ENCODE assay signal across 31 cellular contexts in the genomic region with DNA sequence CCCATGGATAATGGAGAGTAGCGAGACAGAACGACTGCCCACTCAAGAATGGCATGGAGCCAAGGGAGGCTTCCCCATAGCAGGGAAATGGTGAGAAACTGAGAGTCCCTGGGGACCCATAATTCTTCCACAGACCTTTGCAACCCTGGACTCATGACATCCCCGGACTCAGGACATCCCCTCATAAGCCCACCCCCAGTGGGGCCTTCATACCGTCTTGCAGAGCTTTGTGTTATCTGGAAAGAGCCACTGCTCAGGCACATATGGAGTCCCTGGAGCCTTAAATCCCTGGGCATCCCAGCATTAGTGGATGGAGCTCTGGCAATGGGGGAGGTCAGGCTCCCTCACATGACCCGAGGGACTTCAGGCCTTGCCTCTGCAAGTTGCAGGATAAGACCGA.
DNase-seq lines count a peak whose midpoint lies in the region; ATAC-seq and TF ChIP-seq lines count a peak whose summit lies in the region.
"Had no signal": no experiment of that assay in that cellular context is flagged by ENCODE, and none has a peak within 500 bp of the region (broad histone marks: within the 10 kb centered on the region; RNA-seq: fewer than 3 reads in every experiment).

No MANE protein-coding gene starts in this region.

- no peak for TF ChIP-seq CTCF in upper lobe of right lung (IDR thresholded peaks at IDR 0.05)

- H3K27ac Mint-ChIP-seq in naive thymus-derived CD8-positive, alpha-beta T cell, result no peak overlapping the region
- H3K27ac Mint-ChIP-seq: B cell; CD14-positive monocyte; CD4-positive, alpha-beta memory T cell; CD4-positive, alpha-beta T cell; CD4-positive, CD25-positive, alpha-beta regulatory T cell; CD8-positive, alpha-beta memory T cell; CD8-positive, alpha-beta T cell had no signal

- H3K27me3 ChIP-seq in upper lobe of right lung, result no peaks in the 10 kb centered on the region
- H3K27me3 ChIP-seq: BE2C; BLaER1; BLaER1 treated with 17β-estradiol and CSF1 and Interleukin-3, amounts not matched to agents 10 nM and 100 nM had no signal

- H3K36me3 Mint-ChIP-seq in naive thymus-derived CD8-positive, alpha-beta T cell, result peaks cover 0 to 4% (median 0%) of the 10 kb centered on the region in 3 donors
- H3K36me3 Mint-ChIP-seq: CD14-positive monocyte; CD4-positive, alpha-beta memory T cell; CD4-positive, CD25-positive, alpha-beta regulatory T cell; CD8-positive, alpha-beta memory T cell; CD8-positive, alpha-beta T cell had no signal

- H3K4me3 Mint-ChIP-seq in naive thymus-derived CD8-positive, alpha-beta T cell, result no peak overlapping the region
- H3K4me3 Mint-ChIP-seq: B cell; CD14-positive monocyte; CD4-positive, alpha-beta memory T cell; CD4-positive, alpha-beta T cell; CD4-positive, CD25-positive, alpha-beta regulatory T cell; CD8-positive, alpha-beta memory T cell; CD8-positive, alpha-beta T cell had no signal

- POLR2A ChIA-PET in naive thymus-derived CD8-positive, alpha-beta T cell (lab: Charles Lee), result no interaction called here

- no peak overlapping the region for H3K4me3 ChIP-seq in upper lobe of right lung
- H3K4me3 ChIP-seq: A549; BLaER1; BLaER1 treated with 17β-estradiol and CSF1 and Interleukin-3, amounts not matched to agents 10 nM and 100 nM had no signal

- ATAC-seq in upper lobe of right lung (no peak), HG03097 (IDR thresholded peaks at IDR 0.05; ENCODE audit: low FRiP score, unreplicated experiment) (no peak)
- no peak for ATAC-seq in naive thymus-derived CD8-positive, alpha-beta T cell
- ATAC-seq: A549; CD8-positive, alpha-beta T cell had no signal

- intact Hi-C loops in upper lobe of right lung (cut with DNase I), result no loop called here

- H3K4me1 ChIP-seq in upper lobe of right lung, result no peaks in the 10 kb centered on the region
- H3K4me1 ChIP-seq: A549, BE2C, Caco-2 had no signal

- H3K36me3 ChIP-seq in upper lobe of right lung, result no peaks in the 10 kb centered on the region
- H3K36me3 ChIP-seq: BLaER1; BLaER1 treated with 17β-estradiol and CSF1 and Interleukin-3, amounts not matched to agents 10 nM and 100 nM had no signal

- DNase-seq in mesenteric fat pad (ENCODE audit: low spot score), result peak; percentile 43
- peak; percentile 39 for DNase-seq in upper lobe of right lung
- DNase-seq in naive thymus-derived CD8-positive, alpha-beta T cell, result no peak
- DNase-seq: 8988T; ACHN; AML-193; BE2C; C1 segment of cervical spinal cord; Caco-2; Calu3; CD4-positive, alpha-beta T cell; CD4-positive, CD25-positive, alpha-beta regulatory T cell; CD8-positive, alpha-beta memory T cell; CD8-positive, alpha-beta T cell; COR-L47; DMS 273 treated with DMSO at 0.1 percent for 48 hours; DMS153; DMS53; DMS79; DMS79 treated with DMSO at 0.1 percent for 48 hours; DND-41; EL had no signal

- H3K27ac ChIP-seq in upper lobe of right lung, result no peak overlapping the region
- H3K27ac ChIP-seq: 22Rv1; A549; BLaER1; BLaER1 treated with 17β-estradiol and CSF1 and Interleukin-3, amounts not matched to agents 10 nM and 100 nM; C4-2B had no signal

- no peaks in the 10 kb centered on the region for H3K27me3 Mint-ChIP-seq in naive thymus-derived CD8-positive, alpha-beta T cell
- H3K27me3 Mint-ChIP-seq: B cell; CD4-positive, alpha-beta memory T cell; CD4-positive, alpha-beta T cell; CD4-positive, CD25-positive, alpha-beta regulatory T cell had no signal

- no peaks in the 10 kb centered on the region for H3K4me1 Mint-ChIP-seq in naive thymus-derived CD8-positive, alpha-beta T cell
- H3K4me1 Mint-ChIP-seq: B cell; CD14-positive monocyte; CD4-positive, alpha-beta memory T cell; CD4-positive, CD25-positive, alpha-beta regulatory T cell; CD8-positive, alpha-beta memory T cell had no signal

- H3K9me3 ChIP-seq in upper lobe of right lung, result no peaks in the 10 kb centered on the region

- peaks cover 2 to 21% (median 13%) of the 10 kb centered on the region in 9 donors for H3K9me3 Mint-ChIP-seq in naive thymus-derived CD8-positive, alpha-beta T cell

Comparison
In these comparisons a context has a peak if more than half of its experiments do, and no peak if none do; other contexts are left out.
1. DNase-seq: peak in mesenteric fat pad (single experiment) and upper lobe of right lung (single experiment); none in naive thymus-derived CD8-positive, alpha-beta T cell (0 of 10).